ENCODE assay signal across 7 cellular contexts in the genomic region with DNA sequence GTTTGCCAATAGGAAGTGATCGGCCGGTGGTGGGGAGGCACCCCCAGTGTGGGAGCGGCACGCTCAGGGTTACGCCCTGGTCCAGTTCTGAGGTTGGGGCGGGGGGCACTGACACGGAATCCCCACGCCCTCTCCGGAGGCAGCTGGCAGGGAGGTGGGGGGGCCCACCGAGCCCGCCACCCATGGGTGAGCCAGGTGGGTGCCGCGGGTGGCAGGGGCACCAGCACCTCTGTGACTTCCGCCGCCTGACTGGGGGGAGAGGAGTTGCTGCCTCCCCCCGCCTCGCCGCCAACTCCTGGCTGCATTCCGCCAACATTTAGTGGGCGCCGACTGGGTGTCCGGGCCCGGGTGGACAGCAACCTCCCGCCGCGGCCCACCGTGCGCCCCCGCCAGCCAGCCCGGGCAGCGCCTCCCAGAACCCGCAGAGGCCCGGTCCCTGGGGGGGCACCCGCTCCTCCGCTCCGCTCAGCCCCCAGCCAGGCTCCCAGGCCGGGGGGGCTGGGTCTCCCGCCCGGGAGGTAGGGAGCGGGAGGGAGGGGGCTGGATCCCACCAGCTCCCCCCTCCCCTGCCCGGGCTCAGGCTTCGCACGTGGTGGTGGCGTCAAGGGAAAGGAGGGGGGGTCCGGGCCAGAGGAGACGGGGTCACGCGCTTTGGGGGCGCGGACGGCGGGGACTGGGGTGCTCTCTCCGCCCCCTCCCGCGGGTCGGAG. TPM values are rescaled to one million over a fixed set of nuclear protein-coding genes. Genes with fewer than 3 reads are reported as not detected.
A peak's percentile ranks its signal among the peaks of the same experiment; 100 is the strongest.
DNase-seq lines count a peak whose midpoint lies in the region; ATAC-seq, FAIRE-seq and TF ChIP-seq lines count a peak whose summit lies in the region.

No MANE protein-coding gene starts in this region.

- H3K27me3 ChIP-seq in mucosa of stomach (ENCODE audit: control insufficient read depth, insufficient read depth, low read length) = no peaks in the 10 kb centered on the region

- H3K27me3 Mint-ChIP-seq in type B pancreatic cell = peaks cover 16% of the 10 kb centered on the region

- peaks cover 9% of the 10 kb centered on the region for H3K4me1 Mint-ChIP-seq in type B pancreatic cell (ENCODE audit: unreplicated experiment)

- TF ChIP-seq CTCF in epithelial cell of proximal tubule (conservative IDR thresholded peaks at IDR 0.05; ENCODE audit: low read depth, low read length) = no peak
- TF ChIP-seq CTCF in type B pancreatic cell (conservative IDR thresholded peaks at IDR 0.05) = no peak

- TF ChIP-seq POLR2A in GM12892 (IDR thresholded peaks at IDR 0.05; ENCODE audit: low read depth, low read length) = no peak

- no peaks in the 10 kb centered on the region for H3K9me3 ChIP-seq in mucosa of stomach (ENCODE audit: control insufficient read depth, low read length)

- peak; percentile 81 for FAIRE-seq in GM12892 (lab: Jason Lieb, UNC)

- H3K27ac Mint-ChIP-seq in type B pancreatic cell = no peak overlapping the region

- H3K9me3 Mint-ChIP-seq in type B pancreatic cell = no peaks in the 10 kb centered on the region

- ATAC-seq in HG03432 (IDR thresholded peaks at IDR 0.05; ENCODE audit: unreplicated experiment) (peak; percentile 3), GM18517 (IDR thresholded peaks at IDR 0.05; ENCODE audit: unreplicated experiment) (no peak)

- peak overlapping the region; percentile 90 for H3K4me3 Mint-ChIP-seq in type B pancreatic cell

- H3K9ac ChIP-seq in mucosa of stomach (ENCODE audit: low read length) = peak overlapping the region; percentile 86

- no peak for DNase-seq in GM12892 (ENCODE audit: insufficient read length)
- peak; percentile 34 for DNase-seq in activated CD4-positive, alpha-beta T cell treated with anti-CD3 and anti-CD28 coated beads, Interleukin-2, amount 50 U/mL, for 1 hour
- no peak for DNase-seq in epithelial cell of proximal tubule (ENCODE audit: low read depth)
- DNase-seq in type B pancreatic cell (ENCODE audit: extremely low spot score, unreplicated experiment) = no peak

- H3K36me3 ChIP-seq in mucosa of stomach (ENCODE audit: control insufficient read depth, insufficient read depth, low read length) = no peaks in the 10 kb centered on the region

- H3K4me3 ChIP-seq in epithelial cell of proximal tubule (ENCODE audit: low read depth, low read length) (peak overlapping the region; percentile 88), mucosa of stomach (ENCODE audit: low read length) (peak overlapping the region; percentile 49)

- H3K36me3 Mint-ChIP-seq in type B pancreatic cell = no peaks in the 10 kb centered on the region

- peaks cover 52% of the 10 kb centered on the region for H3K4me1 ChIP-seq in mucosa of stomach (ENCODE audit: control insufficient read depth, insufficient read depth, low read length)

RNA-seq across cellular contexts. Expression of gene ZBTB7A, which starts 2.0 kb away (rescaled TPM):
- 3.1 TPM for polyA plus RNA-seq in GM12892 (2012; ENCODE audit: missing spikeins)
- total RNA-seq in epithelial cell of proximal tubule = 22.1 and 28.1 TPM in 2 replicates
- 21.0 and 31.0 TPM in 2 replicates for total RNA-seq in type B pancreatic cell (ENCODE audit: low replicate concordance)

RNA-seq across cellular contexts. Expression of gene PIAS4, which starts 57.2 kb away (rescaled TPM):
- polyA plus RNA-seq in GM12892 (2012; ENCODE audit: missing spikeins) = 11.3 TPM
- total RNA-seq in epithelial cell of proximal tubule = 26.7 and 31.5 TPM in 2 replicates
- 39.8 and 42.3 TPM in 2 replicates for total RNA-seq in type B pancreatic cell (ENCODE audit: low replicate concordance)

RNA-seq across cellular contexts. Expression of gene MAP2K2, which starts 59.2 kb away (rescaled TPM):
- 52.3 TPM for polyA plus RNA-seq in GM12892 (2012; ENCODE audit: missing spikeins)
- total RNA-seq in epithelial cell of proximal tubule (123 and 138 TPM in 2 replicates), type B pancreatic cell (ENCODE audit: low replicate concordance) (144 TPM in 2 replicates)
